1 cellular context compared by ENCODE assay signal in the genomic region with DNA sequence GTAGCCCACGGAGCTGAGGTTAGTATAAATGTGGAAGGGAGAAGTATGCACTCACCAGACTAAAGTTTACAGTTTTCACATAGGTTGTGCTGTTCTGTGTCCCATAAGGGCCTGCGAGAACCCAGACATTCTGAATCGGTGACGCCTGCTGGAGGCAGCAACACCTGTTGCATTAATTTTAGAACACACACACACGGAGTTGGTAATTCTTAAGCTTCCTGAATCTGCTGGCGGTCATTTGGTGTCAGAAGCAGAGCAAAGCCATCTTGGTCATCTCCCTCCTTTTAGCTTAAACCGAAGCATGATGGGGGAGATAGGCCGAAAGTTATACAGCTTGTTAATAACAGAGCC.
TF ChIP-seq lines count a peak whose summit lies in the region.

No MANE protein-coding gene starts in this region.

TF ChIP-seq in K562, 482 proteins besides CTCF, POLR2A, EP300 and RAD21:
- TF ChIP-seq, protein P1, sequence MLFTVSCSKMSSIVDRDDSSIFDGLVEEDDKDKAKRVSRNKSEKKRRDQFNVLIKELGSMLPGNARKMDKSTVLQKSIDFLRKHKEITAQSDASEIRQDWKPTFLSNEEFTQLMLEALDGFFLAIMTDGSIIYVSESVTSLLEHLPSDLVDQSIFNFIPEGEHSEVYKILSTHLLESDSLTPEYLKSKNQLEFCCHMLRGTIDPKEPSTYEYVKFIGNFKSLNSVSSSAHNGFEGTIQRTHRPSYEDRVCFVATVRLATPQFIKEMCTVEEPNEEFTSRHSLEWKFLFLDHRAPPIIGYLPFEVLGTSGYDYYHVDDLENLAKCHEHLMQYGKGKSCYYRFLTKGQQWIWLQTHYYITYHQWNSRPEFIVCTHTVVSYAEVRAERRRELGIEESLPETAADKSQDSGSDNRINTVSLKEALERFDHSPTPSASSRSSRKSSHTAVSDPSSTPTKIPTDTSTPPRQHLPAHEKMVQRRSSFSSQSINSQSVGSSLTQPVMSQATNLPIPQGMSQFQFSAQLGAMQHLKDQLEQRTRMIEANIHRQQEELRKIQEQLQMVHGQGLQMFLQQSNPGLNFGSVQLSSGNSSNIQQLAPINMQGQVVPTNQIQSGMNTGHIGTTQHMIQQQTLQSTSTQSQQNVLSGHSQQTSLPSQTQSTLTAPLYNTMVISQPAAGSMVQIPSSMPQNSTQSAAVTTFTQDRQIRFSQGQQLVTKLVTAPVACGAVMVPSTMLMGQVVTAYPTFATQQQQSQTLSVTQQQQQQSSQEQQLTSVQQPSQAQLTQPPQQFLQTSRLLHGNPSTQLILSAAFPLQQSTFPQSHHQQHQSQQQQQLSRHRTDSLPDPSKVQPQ (CRISPR knock-in tag; IDR thresholded peaks at IDR 0.05; ENCODE audit: borderline replicate concordance): no peak
- TF ChIP-seq FOS (IDR thresholded peaks at IDR 0.05; ENCODE audit: extremely low read depth, insufficient read length) (no peak), CTBP1 (IDR thresholded peaks at IDR 0.05; ENCODE audit: borderline replicate concordance) (no peak), ZC3H8 (IDR thresholded peaks at IDR 0.05) (no peak), HNRNPH1 (optimal IDR thresholded peaks at IDR 0.05; ENCODE audit: low read depth, low read length) (no peak), CHD1 (IDR thresholded peaks at IDR 0.05; ENCODE audit: low read length) (peak; percentile 37), AFF4 (CRISPR knock-in tag; IDR thresholded peaks at IDR 0.05) (no peak), NFRKB (IDR thresholded peaks at IDR 0.05; ENCODE audit: low read depth) (no peak), STAG1 (CRISPR knock-in tag; IDR thresholded peaks at IDR 0.05; ENCODE audit: borderline replicate concordance) (no peak), CBX1 (IDR thresholded peaks at IDR 0.05; ENCODE audit: low read depth) (no peak), E4F1 (CRISPR knock-in tag; IDR thresholded peaks at IDR 0.05; ENCODE audit: borderline replicate concordance) (no peak), MCM3 (IDR thresholded peaks at IDR 0.05) (no peak), VEZF1 (CRISPR knock-in tag; IDR thresholded peaks at IDR 0.05) (peak; percentile 4; the same call in 1 of the 2 replicates), ZFX (CRISPR knock-in tag; IDR thresholded peaks at IDR 0.05) (peak; percentile 51), FOXM1 (IDR thresholded peaks at IDR 0.05; ENCODE audit: low read depth) (0 out of 2 replicates have a peak, but pooled peaks have one; percentile 7), FOXM1 (CRISPR knock-in tag; IDR thresholded peaks at IDR 0.05; ENCODE audit: low read depth) (0 out of 2 replicates have a peak, but pooled peaks have one; percentile 11), FOXP4 (CRISPR knock-in tag; IDR thresholded peaks at IDR 0.05; ENCODE audit: borderline replicate concordance) (0 out of 2 replicates have a peak, but pooled peaks have one; percentile 38), ZBTB49 (CRISPR knock-in tag; IDR thresholded peaks at IDR 0.05; ENCODE audit: borderline replicate concordance) (peak; percentile 84), HDAC2 (IDR thresholded peaks at IDR 0.05) (0 out of 2 replicates have a peak, but pooled peaks have one; percentile 1), KAT7 (CRISPR knock-in tag; IDR thresholded peaks at IDR 0.05; ENCODE audit: borderline replicate concordance) (peak; percentile 19; the same call in 1 of the 2 replicates), ZNF140 (CRISPR knock-in tag; IDR thresholded peaks at IDR 0.05) (no peak), ARID4B (CRISPR knock-in tag; IDR thresholded peaks at IDR 0.05) (peak; percentile 8; the same call in 1 of the 2 replicates), TCF3 (CRISPR knock-in tag; IDR thresholded peaks at IDR 0.05) (no peak), FUS (optimal IDR thresholded peaks at IDR 0.05; ENCODE audit: low read depth, low read length) (no peak)
- TF ChIP-seq, protein P2, sequence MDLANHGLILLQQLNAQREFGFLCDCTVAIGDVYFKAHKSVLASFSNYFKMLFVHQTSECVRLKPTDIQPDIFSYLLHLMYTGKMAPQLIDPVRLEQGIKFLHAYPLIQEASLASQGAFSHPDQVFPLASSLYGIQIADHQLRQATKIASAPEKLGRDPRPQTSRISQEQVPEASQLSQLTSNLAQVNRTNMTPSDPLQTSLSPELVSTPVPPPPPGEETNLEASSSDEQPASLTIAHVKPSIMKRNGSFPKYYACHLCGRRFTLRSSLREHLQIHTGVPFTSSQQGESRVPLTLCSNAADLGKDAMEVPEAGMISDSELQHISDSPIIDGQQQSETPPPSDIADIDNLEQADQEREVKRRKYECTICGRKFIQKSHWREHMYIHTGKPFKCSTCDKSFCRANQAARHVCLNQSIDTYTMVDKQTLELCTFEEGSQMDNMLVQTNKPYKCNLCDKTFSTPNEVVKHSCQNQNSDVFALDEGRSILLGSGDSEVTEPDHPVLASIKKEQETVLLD (IDR thresholded peaks at IDR 0.05): no peak
